Comparison of ENCODE assay signal across 8 cellular contexts in genomic region chr9:123929870-123930831, GRCh38. TPM values are rescaled to one million over a fixed set of nuclear protein-coding genes. Genes with fewer than 3 reads are reported as not detected.
DNase-seq lines count a peak whose midpoint lies in the region; ATAC-seq and TF ChIP-seq lines count a peak whose summit lies in the region.

Gene DENND1A, minus strand, starts transcription at chr9:123930126. Its CDS starts 221 bp downstream, at chr9:123929905.

- in situ Hi-C loops in mammary epithelial cell (cut with MboI; ENCODE audit: low sequenced_read_pairs in 2 of 2): no loop called here

- peaks cover 28% of the 10 kb centered on the region for H3K4me1 ChIP-seq in mammary epithelial cell (ENCODE audit: insufficient read depth, low read length)
- peaks cover 22% of the 10 kb centered on the region for H3K4me1 ChIP-seq in smooth muscle cell (ENCODE audit: low read depth)

- BruUV-seq in mammary epithelial cell (replicated peaks; lab: Mats Ljungman, UMichigan): no TSS peak

- H3K9ac ChIP-seq in mammary epithelial cell (ENCODE audit: insufficient read depth, low read length) (peak within 1 kb of the TSS; percentile 47), smooth muscle cell (ENCODE audit: low read depth) (peak within 1 kb of the TSS; percentile 22)

- peak within 1 kb of the TSS; percentile 89 for H3K4me3 ChIP-seq in WERI-Rb-1 (ENCODE audit: low read depth, low read length)
- H3K4me3 ChIP-seq in mammary epithelial cell (replicated peaks in 1 of 3; ENCODE audit: insufficient read depth in 1 of 3, low read depth in 2 of 3, low read length in 3 of 3): peak within 1 kb of the TSS; percentile 50 to 58 (median 53)
- H3K4me3 ChIP-seq in smooth muscle cell: peak within 1 kb of the TSS; percentile 66

- H3K27ac ChIP-seq in 22Rv1: peak within 1 kb of the TSS; percentile 60
- H3K27ac ChIP-seq in WERI-Rb-1: peak within 1 kb of the TSS; percentile 65
- peak within 1 kb of the TSS; percentile 9 for H3K27ac ChIP-seq in mammary epithelial cell (ENCODE audit: insufficient read depth, low read depth, low read length)
- no peak within 1 kb of the TSS for H3K27ac ChIP-seq in smooth muscle cell (ENCODE audit: low read depth)

- no peaks in the 10 kb centered on the region for H3K9me3 ChIP-seq in WERI-Rb-1 (ENCODE audit: severe bottlenecking)
- H3K9me3 ChIP-seq in mammary epithelial cell (replicated peaks; ENCODE audit: insufficient read depth, low read length): no peaks in the 10 kb centered on the region
- H3K9me3 ChIP-seq in smooth muscle cell (replicated peaks; ENCODE audit: low read depth): no peaks in the 10 kb centered on the region

- CTCF ChIA-PET in mammary epithelial cell (lab: Charles Lee; ENCODE audit: low non-redundant PET): no interaction called here

- H4K20me1 ChIP-seq in mammary epithelial cell (ENCODE audit: insufficient read depth, low read length): no peaks in the 10 kb centered on the region
- H4K20me1 ChIP-seq in smooth muscle cell (ENCODE audit: low read depth): peaks cover 39% of the 10 kb centered on the region

- ATAC-seq in GM18520 (IDR thresholded peaks at IDR 0.05; ENCODE audit: unreplicated experiment) (peak; percentile 44), HG03064 (IDR thresholded peaks at IDR 0.05; ENCODE audit: low read depth, unreplicated experiment) (peak; percentile 61)

- peaks cover 15% of the 10 kb centered on the region for H3F3A ChIP-seq in smooth muscle cell (ENCODE audit: low read depth)

- dilution Hi-C loops in mammary epithelial cell (cut with HindIII; ENCODE audit: low sequenced_read_pairs): no loop called here

- H3K79me2 ChIP-seq in mammary epithelial cell (ENCODE audit: insufficient read depth, low read length) (peaks cover 40% of the 10 kb centered on the region), smooth muscle cell (ENCODE audit: low read depth) (peaks cover 13% of the 10 kb centered on the region)

- DNase-seq in NCI-H2171 treated with DMSO at 0.1 percent for 48 hours (lab: John Stamatoyannopoulos, UW) (peak; percentile 90), WERI-Rb-1 (peak; percentile 98), mammary epithelial cell (peak; percentile 79), iPS-NIHi7 (ENCODE audit: extremely low spot score) (peak; percentile 98), smooth muscle cell (lab: John Stamatoyannopoulos, UW; ENCODE audit: unreplicated experiment) (peak; percentile 76)

- H3K27me3 ChIP-seq in WERI-Rb-1 (ENCODE audit: insufficient read depth, low read depth, severe bottlenecking) (no peaks in the 10 kb centered on the region), mammary epithelial cell (ENCODE audit: insufficient read depth, low read length) (no peaks in the 10 kb centered on the region), smooth muscle cell (ENCODE audit: low read depth) (peaks cover under 1% of the 10 kb centered on the region)

- intact Hi-C loops in mammary epithelial cell (cut with micrococcal nuclease): no loop called here

- no peak for TF ChIP-seq CTCF in 22Rv1 (IDR thresholded peaks at IDR 0.05)
- no peak for TF ChIP-seq CTCF in WERI-Rb-1 (IDR thresholded peaks at IDR 0.05; ENCODE audit: low read depth, low read length)
- no peak for TF ChIP-seq CTCF in mammary epithelial cell (conservative IDR thresholded peaks at IDR 0.05 in 1 of 2, IDR thresholded peaks at IDR 0.05 in 1 of 2; ENCODE audit: extremely low read depth in 1 of 2, insufficient read depth in 1 of 2, low read depth in 1 of 2, low read length in 2 of 2)
- TF ChIP-seq CTCF in smooth muscle cell (IDR thresholded peaks at IDR 0.05; ENCODE audit: borderline replicate concordance, insufficient read depth, poor library complexity, severe bottlenecking): no peak

- H3K4me2 ChIP-seq in mammary epithelial cell (ENCODE audit: insufficient read depth, low read depth, low read length): peak within 1 kb of the TSS; percentile 87
- peak within 1 kb of the TSS; percentile 91 for H3K4me2 ChIP-seq in smooth muscle cell

- peak within 1 kb of the TSS; percentile 94 for H2AFZ ChIP-seq in mammary epithelial cell (ENCODE audit: low read depth, low read length)
- peak within 1 kb of the TSS; percentile 89 for H2AFZ ChIP-seq in smooth muscle cell (ENCODE audit: low read depth)

- WGBS in mammary epithelial cell (ENCODE audit: low coverage, missing lambda C conversion rate): 52% methylated on average over 10 of the region's 83 CpGs
- WGBS in smooth muscle cell (ENCODE audit: low lambda C conversion rate): 27% methylated on average over 20 of the region's 83 CpGs

- H3K36me3 ChIP-seq in WERI-Rb-1: 0 out of 2 replicates have a peak, but pooled peaks cover 3% of the 10 kb centered on the region
- H3K36me3 ChIP-seq in mammary epithelial cell (ENCODE audit: insufficient read depth, low read length): no peaks in the 10 kb centered on the region
- no peaks in the 10 kb centered on the region for H3K36me3 ChIP-seq in smooth muscle cell (ENCODE audit: low read depth)

RNA-seq across cellular contexts. Expression of gene DENND1A, which starts in this region (rescaled TPM):
- total RNA-seq in mammary epithelial cell (10 to 100 TPM; 18.5 to 31.6 TPM), smooth muscle cell (17.3 and 20.2 TPM in 2 replicates)
- polyA plus RNA-seq in mammary epithelial cell (32.1 TPM), smooth muscle cell (8.1 and 16.8 TPM in 2 replicates)
- polyA minus RNA-seq in mammary epithelial cell: 73.5 TPM
